ENCODE assay signal across 21 cellular contexts in genomic region chr5:58898538-58898937, GRCh38.
DNase-seq lines count a peak whose midpoint lies in the region; ATAC-seq and TF ChIP-seq lines count a peak whose summit lies in the region.
"Had no signal": no experiment of that assay in that cellular context is flagged by ENCODE, and none has a peak within 500 bp of the region (broad histone marks: within the 10 kb centered on the region; RNA-seq: fewer than 3 reads in every experiment).

No MANE protein-coding gene starts in this region.

- no peaks in the 10 kb centered on the region for H3K9me3 Mint-ChIP-seq in stimulated activated effector memory CD8-positive, alpha-beta T cell treated with anti-CD3 and anti-CD28 coated beads, Interleukin-12 subunit alpha, Interleukin-12 subunit beta, amount 100 ng/mL, for 72 hours
- no peaks in the 10 kb centered on the region for H3K9me3 Mint-ChIP-seq in MCF 10A (ENCODE audit: unreplicated experiment)
- H3K9me3 Mint-ChIP-seq: CD4-positive, alpha-beta memory T cell; IgD-negative memory B cell had no signal

- BruUV-seq in MCF 10A (replicated peaks; lab: Mats Ljungman, UMichigan), result no TSS peak

- POLR2A ChIA-PET in MCF 10A (lab: Yijun Ruan, JAX), result no interaction called here

- DNase-seq in Right ventricle myocardium superior (no peak), right cardiac atrium (no peak), OCI-M1 (lab: John Stamatoyannopoulos, UW) (peak; percentile 8), epithelial cell of proximal tubule (ENCODE audit: low read depth) (no peak), MCF 10A (ENCODE audit: unreplicated experiment) (no peak)
- DNase-seq in stimulated activated effector memory CD8-positive, alpha-beta T cell treated with anti-CD3 and anti-CD28 coated beads, Interleukin-12 subunit alpha, Interleukin-12 subunit beta, amount 100 ng/mL, for 72 hours (ENCODE audit: low spot score in 2 of 2), result no peak
- DNase-seq: CD4-positive, alpha-beta memory T cell; DMS79; GM23248; HCEC 1CT; Karpas-422; MG63; NCI-H1048; NCI-H1436; NCI-H2029; NCI-H446; NCI-H69 had no signal

- no peaks in the 10 kb centered on the region for H3K27me3 ChIP-seq in right cardiac atrium (ENCODE audit: control insufficient read depth, insufficient read depth)
- H3K27me3 ChIP-seq: BLaER1, MG63, SJSA1 had no signal

- CTCF ChIA-PET in MCF 10A (lab: Yijun Ruan, JAX), result interaction anchor here (0.6 to 1.1 kb wide), 6 partner anchors 8 to 1801 kb away, joined by 3 to 6 read pairs (median 4); partner anchors contain the start of gene DEPDC1B

- no peak overlapping the region for H3K4me3 ChIP-seq in right cardiac atrium (ENCODE audit: low read length)
- H3K4me3 ChIP-seq in epithelial cell of proximal tubule (ENCODE audit: low read depth, low read length), result no peak overlapping the region
- H3K4me3 ChIP-seq: BLaER1, GM23248, MG63, SJSA1 had no signal

- H3K4me1 Mint-ChIP-seq in stimulated activated effector memory CD8-positive, alpha-beta T cell treated with anti-CD3 and anti-CD28 coated beads, Interleukin-12 subunit alpha, Interleukin-12 subunit beta, amount 100 ng/mL, for 72 hours, result no peaks in the 10 kb centered on the region
- H3K4me1 Mint-ChIP-seq in MCF 10A (ENCODE audit: insufficient read depth, unreplicated experiment), result peaks cover 5% of the 10 kb centered on the region
- H3K4me1 Mint-ChIP-seq: IgD-negative memory B cell had no signal

- ATAC-seq in Right ventricle myocardium superior (ENCODE audit: poor library complexity), result peak; percentile 63
- ATAC-seq in right cardiac atrium, result no peak
- ATAC-seq in stimulated activated effector memory CD8-positive, alpha-beta T cell treated with anti-CD3 and anti-CD28 coated beads, Interleukin-12 subunit alpha, Interleukin-12 subunit beta, amount 100 ng/mL, for 72 hours, result peak; percentile 49
- ATAC-seq in GM18511 (IDR thresholded peaks at IDR 0.05; ENCODE audit: unreplicated experiment), result no peak

- no peak overlapping the region for H3K27ac ChIP-seq in right cardiac atrium (ENCODE audit: low read length)
- H3K27ac ChIP-seq: BLaER1, GM23248, SJSA1 had no signal

- no peaks in the 10 kb centered on the region for H3K9me3 ChIP-seq in right cardiac atrium (ENCODE audit: control insufficient read depth, low read length)
- H3K9me3 ChIP-seq: BLaER1, MG63, SJSA1 had no signal

- TF ChIP-seq CTCF in epithelial cell of proximal tubule (conservative IDR thresholded peaks at IDR 0.05; ENCODE audit: low read depth, low read length), result peak; percentile 10
- TF ChIP-seq CTCF in MCF 10A (IDR thresholded peaks at IDR 0.05; ENCODE audit: unreplicated experiment), result no peak

- H3K36me3 Mint-ChIP-seq in stimulated activated effector memory CD8-positive, alpha-beta T cell treated with anti-CD3 and anti-CD28 coated beads, Interleukin-12 subunit alpha, Interleukin-12 subunit beta, amount 100 ng/mL, for 72 hours, result no peaks in the 10 kb centered on the region
- H3K36me3 Mint-ChIP-seq in MCF 10A (ENCODE audit: insufficient read depth, unreplicated experiment), result peaks cover 5% of the 10 kb centered on the region
- H3K36me3 Mint-ChIP-seq: CD4-positive, alpha-beta memory T cell; IgD-negative memory B cell had no signal

- H3K4me1 ChIP-seq in right cardiac atrium (ENCODE audit: control insufficient read depth, insufficient read depth, low read length), result no peaks in the 10 kb centered on the region
- H3K4me1 ChIP-seq: BLaER1, SJSA1 had no signal

- no peak overlapping the region for H3K4me3 Mint-ChIP-seq in stimulated activated effector memory CD8-positive, alpha-beta T cell treated with anti-CD3 and anti-CD28 coated beads, Interleukin-12 subunit alpha, Interleukin-12 subunit beta, amount 100 ng/mL, for 72 hours
- H3K4me3 Mint-ChIP-seq in MCF 10A (ENCODE audit: unreplicated experiment), result no peak overlapping the region
- H3K4me3 Mint-ChIP-seq: CD4-positive, alpha-beta memory T cell; IgD-negative memory B cell had no signal

- intact Hi-C loops in Right ventricle myocardium superior (cut with DNase I), result loop anchor here (10.0 kb wide), 1 partner anchor 276 kb away; no protein-coding TSS in a partner anchor
- intact Hi-C loops in right cardiac atrium (cut with DNase I), result loop anchor here in 3 of 4 donors (10.0 kb wide), 2 partner anchors 106 to 276 kb away; no protein-coding TSS in a partner anchor
- intact Hi-C loops in MCF 10A (cut with micrococcal nuclease), result no loop called here

- no peaks in the 10 kb centered on the region for H3K27me3 Mint-ChIP-seq in MCF 10A (ENCODE audit: insufficient read depth, unreplicated experiment)

- H3K27ac Mint-ChIP-seq in stimulated activated effector memory CD8-positive, alpha-beta T cell treated with anti-CD3 and anti-CD28 coated beads, Interleukin-12 subunit alpha, Interleukin-12 subunit beta, amount 100 ng/mL, for 72 hours, result no peak overlapping the region
- no peak overlapping the region for H3K27ac Mint-ChIP-seq in MCF 10A (ENCODE audit: low read depth, unreplicated experiment)
- H3K27ac Mint-ChIP-seq: IgD-negative memory B cell had no signal

Comparison
In these comparisons a context has a peak if more than half of its experiments do, and no peak if none do; other contexts are left out.
1. ATAC-seq: peak in Right ventricle myocardium superior (single experiment) and stimulated activated effector memory CD8-positive, alpha-beta T cell treated with anti-CD3 and anti-CD28 coated beads, Interleukin-12 subunit alpha, Interleukin-12 subunit beta, amount 100 ng/mL, for 72 hours (single experiment); none in right cardiac atrium (0 of 2) and GM18511 (single experiment).